Comparison of ENCODE assay signal across 9 cellular contexts in genomic region chr1:79197421-79197820, GRCh38.
DNase-seq lines count a peak whose midpoint lies in the region; ATAC-seq and TF ChIP-seq lines count a peak whose summit lies in the region.
"Had no signal": no experiment of that assay in that cellular context is flagged by ENCODE, and none has a peak within 500 bp of the region (broad histone marks: within the 10 kb centered on the region; RNA-seq: fewer than 3 reads in every experiment).

No MANE protein-coding gene starts in this region.

- H3K36me3 Mint-ChIP-seq in MCF 10A (ENCODE audit: insufficient read depth, unreplicated experiment), result no peaks in the 10 kb centered on the region

- no peaks in the 10 kb centered on the region for H3K27me3 Mint-ChIP-seq in MCF 10A (ENCODE audit: insufficient read depth, unreplicated experiment)

- no peaks in the 10 kb centered on the region for H3K4me1 ChIP-seq in breast epithelium
- H3K4me1 ChIP-seq in spleen, result peaks cover 0 to 6% (median 0%) of the 10 kb centered on the region in 6 donors
- peaks cover 13% of the 10 kb centered on the region; the same call in 1 of the 2 replicates for H3K4me1 ChIP-seq in PC-9 (replicated peaks; ENCODE audit: insufficient read depth)

- POLR2A ChIA-PET in MCF 10A (lab: Yijun Ruan, JAX), result interaction anchor here (1.0 kb wide), 1 partner anchor 360 kb away, joined by 3 read pairs; no protein-coding TSS in a partner anchor
- POLR2A ChIA-PET in PC-9 (lab: Charles Lee; ENCODE audit: unreplicated experiment), result no interaction called here

- H3K36me3 ChIP-seq in breast epithelium (no peaks in the 10 kb centered on the region), spleen (no peaks in the 10 kb centered on the region), PC-9 (ENCODE audit: low read depth) (no peaks in the 10 kb centered on the region)

- peaks cover 16% of the 10 kb centered on the region for H3K4me1 Mint-ChIP-seq in MCF 10A (ENCODE audit: insufficient read depth, unreplicated experiment)

- H3K9me3 Mint-ChIP-seq in MCF 10A (ENCODE audit: unreplicated experiment), result no peaks in the 10 kb centered on the region

- intact Hi-C loops in MCF 10A (cut with micrococcal nuclease), result loop anchor here (1.0 to 10.0 kb wide), 3 partner anchors 358 to 1197 kb away; no protein-coding TSS in a partner anchor
- intact Hi-C loops in breast epithelium (cut with DNase I; ENCODE audit: low total_unique reads), result no loop called here
- intact Hi-C loops in spleen (cut with DNase I; ENCODE audit: low total_unique reads), result loop anchor here (5.0 kb wide), 1 partner anchor 355 kb away; no protein-coding TSS in a partner anchor
- intact Hi-C loops in PC-9 (cut with micrococcal nuclease; ENCODE audit: unreplicated experiment), result loop anchor here (5.0 kb wide), 1 partner anchor 355 kb away; no protein-coding TSS in a partner anchor

- H3K4me3 Mint-ChIP-seq in MCF 10A (ENCODE audit: unreplicated experiment), result no peak overlapping the region

- H3K9me2 ChIP-seq in PC-9 (ENCODE audit: insufficient read depth), result no peaks in the 10 kb centered on the region

- BruUV-seq in MCF 10A (replicated peaks; lab: Mats Ljungman, UMichigan) (no TSS peak), PC-9 (replicated peaks; lab: Mats Ljungman, UMichigan) (no TSS peak)

- CTCF ChIA-PET in MCF 10A (lab: Yijun Ruan, JAX) (interaction anchor here (0.5 to 9.0 kb wide), 6 partner anchors 8 to 610 kb away, joined by 3 to 91 read pairs (median 4); no protein-coding TSS in a partner anchor), PC-9 (lab: Charles Lee) (no interaction called here)

- peak; percentile 37 for DNase-seq in MCF 10A (ENCODE audit: unreplicated experiment)
- no peak for DNase-seq in breast epithelium (ENCODE audit: low spot score in 2 of 2)
- peak; percentile 75 for DNase-seq in OCI-M1 (lab: John Stamatoyannopoulos, UW)
- peak; percentile 56 for DNase-seq in fibroblast of mammary gland (ENCODE audit: low read depth)
- DNase-seq in spleen, result no peak
- no peak for DNase-seq in PC-9
- DNase-seq in activated effector memory CD4-positive, alpha-beta T cell treated with anti-CD3 and anti-CD28 coated beads, Interleukin-2, amount 50 U/mL, for 16 hours, result no peak
- DNase-seq: stimulated activated naive CD4-positive, alpha-beta T cell had no signal

- no peak for ATAC-seq in GM18873 (IDR thresholded peaks at IDR 0.05; ENCODE audit: low FRiP score, unreplicated experiment)

- peaks cover 8% of the 10 kb centered on the region for H3F3A ChIP-seq in PC-9 (ENCODE audit: insufficient read depth, low read depth)

- no peaks in the 10 kb centered on the region for H3K79me2 ChIP-seq in PC-9 (ENCODE audit: low read depth)

- no peak overlapping the region for H3K27ac Mint-ChIP-seq in MCF 10A (ENCODE audit: low read depth, unreplicated experiment)

- H2AFZ ChIP-seq in PC-9, result no peak overlapping the region

- H3K4me3 ChIP-seq in breast epithelium, result no peak overlapping the region
- H3K4me3 ChIP-seq in fibroblast of mammary gland (ENCODE audit: control insufficient read depth, low read depth, low read length), result no peak overlapping the region
- no peak overlapping the region for H3K4me3 ChIP-seq in spleen
- no peak overlapping the region for H3K4me3 ChIP-seq in PC-9

- WGBS in spleen, 5 donors, result 59 to 74% (median 65%) methylated on average over 2 of the region's 2 CpGs

- H3K4me2 ChIP-seq in PC-9, result no peak overlapping the region

- TF ChIP-seq POLR2A in breast epithelium (IDR thresholded peaks at IDR 0.05), result no peak
- no peak for TF ChIP-seq POLR2A in spleen (IDR thresholded peaks at IDR 0.05)

- H3K27me3 ChIP-seq in breast epithelium (no peaks in the 10 kb centered on the region), spleen (replicated peaks in 1 of 7) (no peaks in the 10 kb centered on the region), PC-9 (ENCODE audit: insufficient read depth, low read depth) (no peaks in the 10 kb centered on the region)

- no peak overlapping the region for H3K27ac ChIP-seq in breast epithelium
- H3K27ac ChIP-seq in spleen, result no peak overlapping the region
- H3K27ac ChIP-seq in PC-9, result no peak overlapping the region

- TF ChIP-seq CTCF in MCF 10A (IDR thresholded peaks at IDR 0.05; ENCODE audit: unreplicated experiment), result no peak
- no peak for TF ChIP-seq CTCF in breast epithelium (IDR thresholded peaks at IDR 0.05)
- peak; percentile 38 for TF ChIP-seq CTCF in fibroblast of mammary gland (conservative IDR thresholded peaks at IDR 0.05; ENCODE audit: control insufficient read depth, insufficient read depth, low read depth, low read length)
- TF ChIP-seq CTCF in spleen (IDR thresholded peaks at IDR 0.05 in 8 of 11, conservative IDR thresholded peaks at IDR 0.05 in 3 of 11), result peak in 9 of 11 experiments; percentile 31 to 60 (median 48)
- no peak; the same call in 1 of the 2 replicates for TF ChIP-seq CTCF in PC-9 (conservative IDR thresholded peaks at IDR 0.05)

- no peaks in the 10 kb centered on the region for H3K9me3 ChIP-seq in breast epithelium
- no peaks in the 10 kb centered on the region for H3K9me3 ChIP-seq in spleen
- no peaks in the 10 kb centered on the region for H3K9me3 ChIP-seq in PC-9 (ENCODE audit: insufficient read depth, low read depth)

- H4K20me1 ChIP-seq in PC-9 (ENCODE audit: insufficient read depth), result no peaks in the 10 kb centered on the region

Comparison
In these comparisons a context has a peak if more than half of its experiments do, and no peak if none do; other contexts are left out.
1. DNase-seq: peak in MCF 10A (single experiment), OCI-M1 (single experiment) and fibroblast of mammary gland (single experiment); none in breast epithelium (0 of 2), spleen (single experiment), PC-9 (0 of 2) and activated effector memory CD4-positive, alpha-beta T cell treated with anti-CD3 and anti-CD28 coated beads, Interleukin-2, amount 50 U/mL, for 16 hours (single experiment).
2. CTCF ChIP-seq: peak in fibroblast of mammary gland (single experiment) and spleen (9 of 11); none in MCF 10A (single experiment), breast epithelium (0 of 3) and PC-9 (single experiment).